Comparison of ENCODE assay signal across 10 cellular contexts in the genomic region with DNA sequence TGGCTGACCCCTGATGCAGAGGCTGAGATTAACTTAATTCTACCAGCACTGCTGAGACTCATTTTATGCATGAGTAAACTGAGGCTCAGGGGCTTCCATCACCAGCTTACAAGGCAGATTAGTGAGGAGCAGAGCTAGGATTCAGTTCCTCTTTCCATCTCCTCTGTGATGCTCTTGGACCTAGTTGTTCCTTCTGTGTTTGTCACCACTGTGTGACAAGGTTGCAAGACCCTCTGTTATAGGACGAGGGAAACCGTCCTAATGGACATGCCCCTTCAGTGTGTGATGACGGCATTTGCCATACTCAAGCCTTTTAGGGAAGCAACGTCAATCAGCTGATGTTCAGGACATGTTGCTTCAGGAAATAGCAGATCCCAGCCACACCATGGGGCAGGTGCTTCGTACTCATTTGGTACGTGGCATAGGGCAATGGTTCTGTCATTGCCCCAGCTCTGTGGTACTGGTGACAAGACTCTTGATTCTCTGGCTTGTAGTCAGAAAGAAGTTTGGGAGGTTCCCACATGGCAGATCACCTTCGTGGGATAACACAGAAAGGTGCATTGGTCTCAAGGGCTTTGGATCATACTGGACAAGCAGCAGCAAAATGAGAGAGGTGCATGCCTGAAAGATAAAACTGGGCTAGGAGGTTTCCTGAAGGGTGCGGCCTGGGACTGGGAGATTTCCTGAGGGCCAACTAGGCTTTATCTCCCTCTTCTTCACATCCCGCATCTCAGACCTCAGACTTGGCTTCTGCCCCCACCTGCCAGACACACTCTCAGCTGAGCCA. TPM values are rescaled to one million over a fixed set of nuclear protein-coding genes. Genes with fewer than 3 reads are reported as not detected.
DNase-seq lines count a peak whose midpoint lies in the region; ATAC-seq, FAIRE-seq and TF ChIP-seq lines count a peak whose summit lies in the region.
"Had no signal": no experiment of that assay in that cellular context is flagged by ENCODE, and none has a peak within 500 bp of the region (broad histone marks: within the 10 kb centered on the region; RNA-seq: fewer than 3 reads in every experiment).

No MANE protein-coding gene starts in this region.

- POLR2A ChIA-PET in Panc1 (lab: Charles Lee), result no interaction called here

- CTCF ChIA-PET in Panc1 (lab: Charles Lee), result no interaction called here

- H3K9me3 Mint-ChIP-seq in natural killer cell treated with Interleukin-12 subunit alpha and Interleukin-12 subunit beta and Interleukin-15 and Interleukin-18, amount 100 ng/mL, for 72 hours, result no peaks in the 10 kb centered on the region

- H3K9me3 ChIP-seq in Panc1 (ENCODE audit: control insufficient read depth, insufficient read depth, low read depth, low read length), result no peaks in the 10 kb centered on the region
- no peaks in the 10 kb centered on the region for H3K9me3 ChIP-seq in suprapubic skin
- H3K9me3 ChIP-seq: Caco-2, sigmoid colon had no signal

- 60% methylated on average over 9 of the region's 9 CpGs for WGBS in suprapubic skin

- TF ChIP-seq EP300 in suprapubic skin (IDR thresholded peaks at IDR 0.05), result no peak

- peaks cover 35% of the 10 kb centered on the region for H3K4me1 ChIP-seq in Panc1 (ENCODE audit: control insufficient read depth, insufficient read depth, low read length)
- peaks cover 51% of the 10 kb centered on the region for H3K4me1 ChIP-seq in suprapubic skin
- H3K4me1 ChIP-seq: Caco-2 had no signal

- DNase-seq in GM19239 (ENCODE audit: insufficient read length, low spot score), result no peak
- DNase-seq in Panc1 (ENCODE audit: low read depth, low spot score), result no peak
- no peak for DNase-seq in suprapubic skin (ENCODE audit: low spot score in 2 of 2)
- DNase-seq in erythroblast (lab: John Stamatoyannopoulos, UW), result no peak
- no peak for DNase-seq in natural killer cell treated with Interleukin-12 subunit alpha and Interleukin-12 subunit beta and Interleukin-15 and Interleukin-18, amount 100 ng/mL, for 72 hours (ENCODE audit: low spot score)
- DNase-seq: Caco-2, NCI-H146, sigmoid colon had no signal

- TF ChIP-seq POLR2A in suprapubic skin (IDR thresholded peaks at IDR 0.05), result no peak
- no peak for TF ChIP-seq POLR2A in erythroblast (IDR thresholded peaks at IDR 0.05; ENCODE audit: low read length)

- H3K27me3 ChIP-seq in Panc1 (ENCODE audit: control insufficient read depth, insufficient read depth, low read length) (no peaks in the 10 kb centered on the region), suprapubic skin (no peaks in the 10 kb centered on the region)
- H3K27me3 ChIP-seq: sigmoid colon had no signal

- intact Hi-C loops in Panc1 (cut with micrococcal nuclease; ENCODE audit: unreplicated experiment), result no loop called here

- peak; percentile 86 for FAIRE-seq in GM19239 (lab: Jason Lieb, UNC)

- no peak overlapping the region for H3K27ac Mint-ChIP-seq in natural killer cell treated with Interleukin-12 subunit alpha and Interleukin-12 subunit beta and Interleukin-15 and Interleukin-18, amount 100 ng/mL, for 72 hours

- no TSS peak for BruUV-seq in Panc1 (replicated peaks; lab: Mats Ljungman, UMichigan)

- in situ Hi-C loops in Panc1 (cut with HindIII; ENCODE audit: low pct_unique_long_range_greater_than_20kb, low sequenced_read_pairs), result no loop called here

- H3K4me3 Mint-ChIP-seq in natural killer cell treated with Interleukin-12 subunit alpha and Interleukin-12 subunit beta and Interleukin-15 and Interleukin-18, amount 100 ng/mL, for 72 hours, result no peak overlapping the region

- H3K4me1 Mint-ChIP-seq in natural killer cell treated with Interleukin-12 subunit alpha and Interleukin-12 subunit beta and Interleukin-15 and Interleukin-18, amount 100 ng/mL, for 72 hours (ENCODE audit: low read depth in 2 of 2), result peaks cover 26 to 30% of the 10 kb centered on the region in 2 donors

- no peak for TF ChIP-seq CTCF in Panc1 (IDR thresholded peaks at IDR 0.05)
- TF ChIP-seq CTCF in suprapubic skin (IDR thresholded peaks at IDR 0.05), result no peak

- no peaks in the 10 kb centered on the region for H3K36me3 Mint-ChIP-seq in natural killer cell treated with Interleukin-12 subunit alpha and Interleukin-12 subunit beta and Interleukin-15 and Interleukin-18, amount 100 ng/mL, for 72 hours

- peaks cover 0 to 7% of the 10 kb centered on the region in 2 donors for H3K27me3 Mint-ChIP-seq in natural killer cell treated with Interleukin-12 subunit alpha and Interleukin-12 subunit beta and Interleukin-15 and Interleukin-18, amount 100 ng/mL, for 72 hours

- ATAC-seq in HG03135 (IDR thresholded peaks at IDR 0.05; ENCODE audit: unreplicated experiment) (peak; percentile 49), Panc1 (no peak), SK-N-SH treated with all-trans-retinoic acid at 6 μM for 48 hours (no peak)
- ATAC-seq in natural killer cell treated with Interleukin-12 subunit alpha and Interleukin-12 subunit beta and Interleukin-15 and Interleukin-18, amount 100 ng/mL, for 72 hours, result no peak

- H3K36me3 ChIP-seq in Panc1 (ENCODE audit: control insufficient read depth, insufficient read depth, low read length) (no peaks in the 10 kb centered on the region), suprapubic skin (no peaks in the 10 kb centered on the region)
- H3K36me3 ChIP-seq: sigmoid colon had no signal

- H3K27ac ChIP-seq in Panc1 (ENCODE audit: low read length) (peak overlapping the region; percentile 60), suprapubic skin (peak overlapping the region; percentile 76)

- no peak overlapping the region for H3K4me3 ChIP-seq in Panc1 (ENCODE audit: low read depth in 2 of 2, low read length in 2 of 2)
- H3K4me3 ChIP-seq in suprapubic skin, result no peak overlapping the region
- H3K4me3 ChIP-seq: sigmoid colon had no signal

TF ChIP-seq in SK-N-SH treated with all-trans-retinoic acid at 6 μM for 48 hours, 23 proteins besides CTCF, POLR2A, EP300 and RAD21 (continues in another document):
- TF ChIP-seq ZNF8 (CRISPR knock-in tag; IDR thresholded peaks at IDR 0.05) (no peak), ZFP3 (CRISPR knock-in tag; IDR thresholded peaks at IDR 0.05) (no peak), ZNF565 (CRISPR knock-in tag; conservative IDR thresholded peaks at IDR 0.05; ENCODE audit: low read depth) (no peak), RARB (CRISPR knock-in tag; IDR thresholded peaks at IDR 0.05) (no peak), ARNTL (CRISPR knock-in tag; IDR thresholded peaks at IDR 0.05; ENCODE audit: borderline replicate concordance, low read depth) (no peak), ESRRG (CRISPR knock-in tag; IDR thresholded peaks at IDR 0.05) (no peak), ISL1 (CRISPR knock-in tag; IDR thresholded peaks at IDR 0.05) (no peak)
- TF ChIP-seq, protein P1, sequence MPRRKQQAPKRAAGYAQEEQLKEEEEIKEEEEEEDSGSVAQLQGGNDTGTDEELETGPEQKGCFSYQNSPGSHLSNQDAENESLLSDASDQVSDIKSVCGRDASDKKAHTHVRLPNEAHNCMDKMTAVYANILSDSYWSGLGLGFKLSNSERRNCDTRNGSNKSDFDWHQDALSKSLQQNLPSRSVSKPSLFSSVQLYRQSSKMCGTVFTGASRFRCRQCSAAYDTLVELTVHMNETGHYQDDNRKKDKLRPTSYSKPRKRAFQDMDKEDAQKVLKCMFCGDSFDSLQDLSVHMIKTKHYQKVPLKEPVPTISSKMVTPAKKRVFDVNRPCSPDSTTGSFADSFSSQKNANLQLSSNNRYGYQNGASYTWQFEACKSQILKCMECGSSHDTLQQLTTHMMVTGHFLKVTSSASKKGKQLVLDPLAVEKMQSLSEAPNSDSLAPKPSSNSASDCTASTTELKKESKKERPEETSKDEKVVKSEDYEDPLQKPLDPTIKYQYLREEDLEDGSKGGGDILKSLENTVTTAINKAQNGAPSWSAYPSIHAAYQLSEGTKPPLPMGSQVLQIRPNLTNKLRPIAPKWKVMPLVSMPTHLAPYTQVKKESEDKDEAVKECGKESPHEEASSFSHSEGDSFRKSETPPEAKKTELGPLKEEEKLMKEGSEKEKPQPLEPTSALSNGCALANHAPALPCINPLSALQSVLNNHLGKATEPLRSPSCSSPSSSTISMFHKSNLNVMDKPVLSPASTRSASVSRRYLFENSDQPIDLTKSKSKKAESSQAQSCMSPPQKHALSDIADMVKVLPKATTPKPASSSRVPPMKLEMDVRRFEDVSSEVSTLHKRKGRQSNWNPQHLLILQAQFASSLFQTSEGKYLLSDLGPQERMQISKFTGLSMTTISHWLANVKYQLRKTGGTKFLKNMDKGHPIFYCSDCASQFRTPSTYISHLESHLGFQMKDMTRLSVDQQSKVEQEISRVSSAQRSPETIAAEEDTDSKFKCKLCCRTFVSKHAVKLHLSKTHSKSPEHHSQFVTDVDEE (CRISPR knock-in tag; IDR thresholded peaks at IDR 0.05), result no peak
- TF ChIP-seq, protein P2, sequence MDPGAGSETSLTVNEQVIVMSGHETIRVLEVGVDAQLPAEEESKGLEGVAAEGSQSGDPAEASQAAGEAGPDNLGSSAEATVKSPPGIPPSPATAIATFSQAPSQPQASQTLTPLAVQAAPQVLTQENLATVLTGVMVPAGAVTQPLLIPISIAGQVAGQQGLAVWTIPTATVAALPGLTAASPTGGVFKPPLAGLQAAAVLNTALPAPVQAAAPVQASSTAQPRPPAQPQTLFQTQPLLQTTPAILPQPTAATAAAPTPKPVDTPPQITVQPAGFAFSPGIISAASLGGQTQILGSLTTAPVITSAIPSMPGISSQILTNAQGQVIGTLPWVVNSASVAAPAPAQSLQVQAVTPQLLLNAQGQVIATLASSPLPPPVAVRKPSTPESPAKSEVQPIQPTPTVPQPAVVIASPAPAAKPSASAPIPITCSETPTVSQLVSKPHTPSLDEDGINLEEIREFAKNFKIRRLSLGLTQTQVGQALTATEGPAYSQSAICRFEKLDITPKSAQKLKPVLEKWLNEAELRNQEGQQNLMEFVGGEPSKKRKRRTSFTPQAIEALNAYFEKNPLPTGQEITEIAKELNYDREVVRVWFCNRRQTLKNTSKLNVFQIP (CRISPR knock-in tag; IDR thresholded peaks at IDR 0.05; ENCODE audit: borderline replicate concordance, low read depth), result no peak
- TF ChIP-seq, protein P3, sequence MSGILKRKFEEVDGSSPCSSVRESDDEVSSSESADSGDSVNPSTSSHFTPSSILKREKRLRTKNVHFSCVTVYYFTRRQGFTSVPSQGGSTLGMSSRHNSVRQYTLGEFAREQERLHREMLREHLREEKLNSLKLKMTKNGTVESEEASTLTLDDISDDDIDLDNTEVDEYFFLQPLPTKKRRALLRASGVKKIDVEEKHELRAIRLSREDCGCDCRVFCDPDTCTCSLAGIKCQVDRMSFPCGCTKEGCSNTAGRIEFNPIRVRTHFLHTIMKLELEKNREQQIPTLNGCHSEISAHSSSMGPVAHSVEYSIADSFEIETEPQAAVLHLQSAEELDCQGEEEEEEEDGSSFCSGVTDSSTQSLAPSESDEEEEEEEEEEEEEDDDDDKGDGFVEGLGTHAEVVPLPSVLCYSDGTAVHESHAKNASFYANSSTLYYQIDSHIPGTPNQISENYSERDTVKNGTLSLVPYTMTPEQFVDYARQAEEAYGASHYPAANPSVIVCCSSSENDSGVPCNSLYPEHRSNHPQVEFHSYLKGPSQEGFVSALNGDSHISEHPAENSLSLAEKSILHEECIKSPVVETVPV (CRISPR knock-in tag; IDR thresholded peaks at IDR 0.05), result no peak

RNA-seq across cellular contexts. Expression of a gene that starts 23.9 kb away (rescaled TPM):
- total RNA-seq in Panc1 (2021; ENCODE audit: unreplicated experiment), result 1,819 TPM
- polyA plus RNA-seq in Panc1 (2012; ENCODE audit: insufficient read length), result 1,270 TPM
- total RNA-seq in suprapubic skin, result 1,000 to 10,000 TPM; 1,361 to 2,207 (median 1,502) TPM
- 100 to 1,000 TPM; 698 to 736 TPM for total RNA-seq in natural killer cell treated with Interleukin-12 subunit alpha and Interleukin-12 subunit beta and Interleukin-15 and Interleukin-18, amount 100 ng/mL, for 72 hours
